Comparison of ENCODE assay signal across 19 cellular contexts in genomic region chr18:79832169-79832568, GRCh38. TPM values are rescaled to one million over a fixed set of nuclear protein-coding genes. Genes with fewer than 3 reads are reported as not detected.
DNase-seq lines count a peak whose midpoint lies in the region; ATAC-seq, FAIRE-seq and TF ChIP-seq lines count a peak whose summit lies in the region.
"Had no signal": no experiment of that assay in that cellular context is flagged by ENCODE, and none has a peak within 500 bp of the region (broad histone marks: within the 10 kb centered on the region; RNA-seq: fewer than 3 reads in every experiment).

No MANE protein-coding gene starts in this region.

- H3K4me1 ChIP-seq in IMR-90 (ENCODE audit: control insufficient read depth, insufficient read depth, low read length): no peaks in the 10 kb centered on the region
- H3K4me1 ChIP-seq in naive thymus-derived CD4-positive, alpha-beta T cell (ENCODE audit: control insufficient read depth in 2 of 2, insufficient read depth in 2 of 2, low read length in 2 of 2): no peaks in the 10 kb centered on the region

- H3K9me3 Mint-ChIP-seq in memory B cell: peaks cover 6% of the 10 kb centered on the region
- peaks cover 0 to 3% (median 0%) of the 10 kb centered on the region in 11 donors for H3K9me3 Mint-ChIP-seq in naive thymus-derived CD4-positive, alpha-beta T cell

- no peak overlapping the region for H3K4me2 ChIP-seq in IMR-90 (ENCODE audit: low read depth, low read length)
- H3K4me2 ChIP-seq: BLaER1 treated with 17β-estradiol and CSF1 and Interleukin-3, amounts not matched to agents 10 nM and 100 nM had no signal

- no peak overlapping the region for H2AK9ac ChIP-seq in IMR-90 (replicated peaks; ENCODE audit: low read depth, low read length, poor library complexity)

- H2BK120ac ChIP-seq in IMR-90 (ENCODE audit: low read depth, low read length): no peak overlapping the region

- H3K36me3 Mint-ChIP-seq in memory B cell: peaks cover 3% of the 10 kb centered on the region
- H3K36me3 Mint-ChIP-seq in naive thymus-derived CD4-positive, alpha-beta T cell: no peaks in the 10 kb centered on the region
- H3K36me3 Mint-ChIP-seq: CD4-positive, CD25-positive, alpha-beta regulatory T cell; IgD-negative memory B cell had no signal

- H2AK5ac ChIP-seq in IMR-90 (ENCODE audit: low read depth, low read length): no peak overlapping the region

- H3K9me3 ChIP-seq in IMR-90 (ENCODE audit: control insufficient read depth, insufficient read depth, low read length): peaks cover 5% of the 10 kb centered on the region
- no peaks in the 10 kb centered on the region for H3K9me3 ChIP-seq in naive thymus-derived CD4-positive, alpha-beta T cell (ENCODE audit: control insufficient read depth in 2 of 3, low read length in 3 of 3)

- no peak for ATAC-seq in IMR-90 (ENCODE audit: low read depth)
- no peak for ATAC-seq in memory B cell (ENCODE audit: low read depth)
- ATAC-seq in naive thymus-derived CD4-positive, alpha-beta T cell: no peak
- ATAC-seq in HG02885 (IDR thresholded peaks at IDR 0.05; ENCODE audit: poor library complexity, unreplicated experiment): no peak

- DNase-seq in DMS53 (lab: John Stamatoyannopoulos, UW) (peak; percentile 38), DMS53 treated with DMSO at 0.1 percent for 48 hours (lab: John Stamatoyannopoulos, UW; ENCODE audit: unreplicated experiment) (no peak), IMR-90 (no peak), memory B cell (ENCODE audit: low spot score in 2 of 2) (no peak), urothelium cell line (ENCODE audit: low spot score) (no peak), foreskin fibroblast (no peak)
- no peak for DNase-seq in naive thymus-derived CD4-positive, alpha-beta T cell
- DNase-seq: AML-193; CD4-positive, CD25-positive, alpha-beta regulatory T cell; DMS79; GOT3; HCEC 1CT; KG1 had no signal

- TF ChIP-seq POLR2A in IMR-90 (IDR thresholded peaks at IDR 0.05; ENCODE audit: low read depth, low read length): no peak

- dilution Hi-C loops in IMR-90 (cut with HindIII; ENCODE audit: low sequenced_read_pairs, unreplicated experiment): no loop called here

- CTCF ChIA-PET in IMR-90 (lab: Yijun Ruan, JAX): no interaction called here
- CTCF ChIA-PET in naive thymus-derived CD4-positive, alpha-beta T cell (lab: Charles Lee): no interaction called here

- intact Hi-C loops in IMR-90 (cut with micrococcal nuclease): no loop called here
- intact Hi-C loops in naive thymus-derived CD4-positive, alpha-beta T cell (cut with micrococcal nuclease): no loop called here

- peaks cover 7% of the 10 kb centered on the region; the same call in 1 of the 2 replicates for H3K27me3 ChIP-seq in IMR-90 (ENCODE audit: control insufficient read depth, insufficient read depth, low read length)
- H3K27me3 ChIP-seq in naive thymus-derived CD4-positive, alpha-beta T cell (ENCODE audit: control insufficient read depth in 2 of 2, insufficient read depth in 2 of 2, low read length in 2 of 2): no peaks in the 10 kb centered on the region
- H3K27me3 ChIP-seq: BLaER1 treated with 17β-estradiol and CSF1 and Interleukin-3, amounts not matched to agents 10 nM and 100 nM had no signal

- WGBS in IMR-90 (ENCODE audit: extremely low coverage in 2 of 2, insufficient read length in 1 of 2), 2 experiments: 67% methylated on average over 3 of the region's 3 CpGs; no CpG with 5 or more reads in 1 of the 2 experiments

- H3K27ac ChIP-seq in IMR-90 (ENCODE audit: insufficient read depth, low read length): no peak overlapping the region
- H3K27ac ChIP-seq in naive thymus-derived CD4-positive, alpha-beta T cell (ENCODE audit: low read depth, low read length): no peak overlapping the region
- H3K27ac ChIP-seq: 22Rv1; BLaER1 treated with 17β-estradiol and CSF1 and Interleukin-3, amounts not matched to agents 10 nM and 100 nM had no signal

- no peak overlapping the region for H3K18ac ChIP-seq in IMR-90 (ENCODE audit: low read depth, low read length)

- no peaks in the 10 kb centered on the region for H4K20me1 ChIP-seq in IMR-90 (ENCODE audit: insufficient read depth, low read length)
- H4K20me1 ChIP-seq: BLaER1 treated with 17β-estradiol and CSF1 and Interleukin-3, amounts not matched to agents 10 nM and 100 nM had no signal

- no peak overlapping the region for H3K4ac ChIP-seq in IMR-90 (ENCODE audit: low read depth, low read length)

- no peak overlapping the region for H3K4me3 ChIP-seq in IMR-90 (ENCODE audit: insufficient read depth, low read depth, low read length)
- no peak overlapping the region for H3K4me3 ChIP-seq in naive thymus-derived CD4-positive, alpha-beta T cell (ENCODE audit: low read length)
- H3K4me3 ChIP-seq in foreskin fibroblast (ENCODE audit: low read depth in 1 of 2, low read length in 2 of 2): no peak overlapping the region
- H3K4me3 ChIP-seq: BLaER1 treated with 17β-estradiol and CSF1 and Interleukin-3, amounts not matched to agents 10 nM and 100 nM had no signal

- no peak overlapping the region for H3K56ac ChIP-seq in IMR-90 (ENCODE audit: extremely low read depth, insufficient read depth, low read length)

- TF ChIP-seq RAD21 in IMR-90 (IDR thresholded peaks at IDR 0.05; ENCODE audit: low read length): no peak

- no peak overlapping the region for H3K4me3 Mint-ChIP-seq in memory B cell
- H3K4me3 Mint-ChIP-seq in naive thymus-derived CD4-positive, alpha-beta T cell: no peak overlapping the region
- H3K4me3 Mint-ChIP-seq: CD4-positive, CD25-positive, alpha-beta regulatory T cell; IgD-negative memory B cell had no signal

- no peaks in the 10 kb centered on the region for H3K79me1 ChIP-seq in IMR-90 (ENCODE audit: low read depth in 1 of 2, low read length in 2 of 2)

- no peaks in the 10 kb centered on the region for H3K36me3 ChIP-seq in IMR-90 (ENCODE audit: control insufficient read depth, insufficient read depth, low read length)
- H3K36me3 ChIP-seq in naive thymus-derived CD4-positive, alpha-beta T cell (ENCODE audit: control insufficient read depth in 2 of 3, insufficient read depth in 3 of 3, low read length in 3 of 3): no peaks in the 10 kb centered on the region
- H3K36me3 ChIP-seq: BLaER1 treated with 17β-estradiol and CSF1 and Interleukin-3, amounts not matched to agents 10 nM and 100 nM had no signal

- H2AFZ ChIP-seq in IMR-90 (replicated peaks; ENCODE audit: low read length, poor library complexity): peak overlapping the region; percentile 67

- no peak overlapping the region for H3K23ac ChIP-seq in IMR-90 (ENCODE audit: low read depth, low read length)

- H3K14ac ChIP-seq in IMR-90 (replicated peaks; ENCODE audit: low read depth, low read length): no peak overlapping the region

- no peak overlapping the region for H4K91ac ChIP-seq in IMR-90 (ENCODE audit: insufficient read depth, low read depth, low read length)

- no peak overlapping the region for H2BK15ac ChIP-seq in IMR-90 (ENCODE audit: low read depth, low read length)

- POLR2A ChIA-PET in IMR-90 (lab: Charles Lee; ENCODE audit: unreplicated experiment): no interaction called here
- POLR2A ChIA-PET in naive thymus-derived CD4-positive, alpha-beta T cell (lab: Charles Lee): no interaction called here

- FAIRE-seq in urothelium cell line (lab: Jason Lieb, UNC): peak; percentile 84
- FAIRE-seq: GM12891, GM19239 had no signal

- TF ChIP-seq CTCF in IMR-90 (conservative IDR thresholded peaks at IDR 0.05; ENCODE audit: low read depth, low read length): no peak
- no peak for TF ChIP-seq CTCF in foreskin fibroblast (IDR thresholded peaks at IDR 0.05; ENCODE audit: low read depth, low read length)

- no peak overlapping the region for H2BK5ac ChIP-seq in IMR-90 (ENCODE audit: low read depth, low read length, poor library complexity, severe bottlenecking)

- no TSS peak for BruUV-seq in IMR-90 (replicated peaks; lab: Mats Ljungman, UMichigan)

- peaks cover 13% of the 10 kb centered on the region for H3K27me3 Mint-ChIP-seq in memory B cell
- peaks cover 9 to 30% (median 19%) of the 10 kb centered on the region in 5 donors for H3K27me3 Mint-ChIP-seq in naive thymus-derived CD4-positive, alpha-beta T cell
- H3K27me3 Mint-ChIP-seq: IgD-negative memory B cell had no signal

- no peak overlapping the region for H2BK20ac ChIP-seq in IMR-90 (ENCODE audit: low read depth, low read length)

- peaks cover 5% of the 10 kb centered on the region for H3K4me1 Mint-ChIP-seq in memory B cell
- peaks cover 0 to 2% (median 0%) of the 10 kb centered on the region in 7 donors for H3K4me1 Mint-ChIP-seq in naive thymus-derived CD4-positive, alpha-beta T cell
- H3K4me1 Mint-ChIP-seq: CD4-positive, CD25-positive, alpha-beta regulatory T cell had no signal

- H3K9me1 ChIP-seq in IMR-90 (ENCODE audit: insufficient read depth, low read length): 0 out of 2 replicates have a peak, but pooled peaks cover 8% of the 10 kb centered on the region

- in situ Hi-C loops in IMR-90 (cut with MboI; ENCODE audit: low sequenced_read_pairs): no loop called here

- H3K9ac ChIP-seq in IMR-90 (ENCODE audit: low read depth, low read length): no peak overlapping the region
- H3K9ac ChIP-seq: BLaER1 treated with 17β-estradiol and CSF1 and Interleukin-3, amounts not matched to agents 10 nM and 100 nM had no signal

- H4K5ac ChIP-seq in IMR-90 (ENCODE audit: low read depth, low read length): no peak overlapping the region

- no peak overlapping the region for H4K8ac ChIP-seq in IMR-90 (ENCODE audit: low read depth in 2 of 2, low read length in 2 of 2)

- peak overlapping the region; percentile 19 for H3K27ac Mint-ChIP-seq in memory B cell
- H3K27ac Mint-ChIP-seq in naive thymus-derived CD4-positive, alpha-beta T cell: no peak overlapping the region
- H3K27ac Mint-ChIP-seq: CD4-positive, CD25-positive, alpha-beta regulatory T cell; IgD-negative memory B cell had no signal

TF ChIP-seq in IMR-90, 13 proteins besides CTCF, POLR2A, EP300 and RAD21:
- TF ChIP-seq MAFK (IDR thresholded peaks at IDR 0.05; ENCODE audit: low read depth, low read length) (no peak), MXI1 (IDR thresholded peaks at IDR 0.05; ENCODE audit: borderline replicate concordance, low read depth, low read length) (no peak)

RNA-seq across cellular contexts. Expression of gene KCNG2, which starts 34.4 kb away (rescaled TPM):
- not detected in 2 replicates for total RNA-seq in IMR-90 (2012; rRNA removed)
- polyA plus RNA-seq in IMR-90 (2012; rRNA removed): 0.09 TPM in 1 of 2 replicates, not detected in the other
- polyA plus RNA-seq in IMR-90 (2012; cell fraction: cytosol; rRNA removed): 0.16 TPM in 1 of 2 replicates, not detected in the other
- 0.07 TPM in 1 of 2 replicates, not detected in the other for polyA plus RNA-seq in IMR-90 (2012; cell fraction: nucleus; rRNA removed; ENCODE audit: low replicate concordance)
- not detected for total RNA-seq in naive thymus-derived CD4-positive, alpha-beta T cell
- polyA plus RNA-seq in naive thymus-derived CD4-positive, alpha-beta T cell: not detected
- total RNA-seq: CD4-positive, CD25-positive, alpha-beta regulatory T cell had no signal
- polyA plus RNA-seq: CD4-positive, CD25-positive, alpha-beta regulatory T cell; IgD-negative memory B cell had no signal
